In genomic region chrX:103791233-103791632, GRCh38 we compare ENCODE assay signal across 24 cellular contexts. TPM values are rescaled to one million over a fixed set of nuclear protein-coding genes. Genes with fewer than 3 reads are reported as not detected.
DNase-seq lines count a peak whose midpoint lies in the region; ATAC-seq and TF ChIP-seq lines count a peak whose summit lies in the region.
"Had no signal": no experiment of that assay in that cellular context is flagged by ENCODE, and none has a peak within 500 bp of the region (broad histone marks: within the 10 kb centered on the region; RNA-seq: fewer than 3 reads in every experiment).

No MANE protein-coding gene starts in this region.

- H3K4me1 Mint-ChIP-seq in endothelial cell (ENCODE audit: unreplicated experiment): peaks cover 19% of the 10 kb centered on the region
- H3K4me1 Mint-ChIP-seq: CD4-positive, CD25-positive, alpha-beta regulatory T cell; mesothelial cell of epicardium had no signal

- POLR2A ChIA-PET in HEK293 (lab: Yijun Ruan, JAX): interaction anchor here (0.7 to 1.2 kb wide), 2 partner anchors 14 to 105 kb away, joined by 4 to 7 read pairs; partner anchors contain the start of gene MORF4L2

- DNase-seq in NCI-H526 treated with DMSO at 0.1 percent for 48 hours (lab: John Stamatoyannopoulos, UW) (peak; percentile 29), endothelial cell (ENCODE audit: low spot score) (no peak), DMS153 (lab: John Stamatoyannopoulos, UW) (no peak), NCI-H1694 (lab: John Stamatoyannopoulos, UW) (no peak)
- no peak for DNase-seq in activated CD4-positive, CD25-positive, alpha-beta regulatory T cell (lab: John Stamatoyannopoulos, UW)
- DNase-seq: activated gamma-delta T cell; caudate nucleus; CD4-positive, CD25-positive, alpha-beta regulatory T cell; DMS79; erythroblast; foreskin melanocyte; KG1; NCI-H1048; OCI-M1; SHP77; stimulated activated CD4-positive, alpha-beta T cell treated with anti-CD3 and anti-CD28 coated beads, Interleukin-4, amount 100 ng/mL, for 4 hours had no signal

- H3K4me3 Mint-ChIP-seq in endothelial cell (ENCODE audit: unreplicated experiment): no peak overlapping the region
- H3K4me3 Mint-ChIP-seq: CD4-positive, CD25-positive, alpha-beta regulatory T cell; mesothelial cell of epicardium had no signal

- peaks cover 5% of the 10 kb centered on the region for H3K36me3 Mint-ChIP-seq in endothelial cell (ENCODE audit: low read depth, unreplicated experiment)
- H3K36me3 Mint-ChIP-seq: CD4-positive, CD25-positive, alpha-beta regulatory T cell; mesothelial cell of epicardium had no signal

- H3K4me3 ChIP-seq in ACC112 (ENCODE audit: low read depth, low read length): no peak overlapping the region
- H3K4me3 ChIP-seq in HEK293 (ENCODE audit: low read depth, low read length): no peak overlapping the region
- H3K4me3 ChIP-seq: smooth muscle cell had no signal

- H3K79me2 ChIP-seq in ACC112 (ENCODE audit: control insufficient read depth, insufficient read depth, low read length, unreplicated experiment): no peaks in the 10 kb centered on the region

- H3K27ac ChIP-seq in ACC112 (ENCODE audit: low read depth, low read length) (peak overlapping the region; percentile 80), HEK293 (ENCODE audit: extremely low read depth, low read depth, low read length) (no peak overlapping the region)

- CTCF ChIA-PET in HEK293 (lab: Yijun Ruan, JAX): interaction anchor here (0.6 to 1.2 kb wide), 4 partner anchors 100 to 1849 kb away, joined by 3 to 4 read pairs (median 3); no protein-coding TSS in a partner anchor

- H3K36me3 ChIP-seq in ACC112 (ENCODE audit: insufficient read depth, low read length) (no peaks in the 10 kb centered on the region), HEK293 (ENCODE audit: control insufficient read depth in 2 of 2, insufficient read depth in 1 of 2, low read length in 2 of 2) (no peaks in the 10 kb centered on the region)

- no peaks in the 10 kb centered on the region for H3K27me3 Mint-ChIP-seq in endothelial cell (ENCODE audit: unreplicated experiment)

- no peaks in the 10 kb centered on the region for H3K27me3 ChIP-seq in ACC112 (ENCODE audit: insufficient read depth, low read length)

- no peak overlapping the region for H2AFZ ChIP-seq in ACC112 (ENCODE audit: low read length, unreplicated experiment)

- H3K27ac Mint-ChIP-seq in endothelial cell (ENCODE audit: unreplicated experiment): peak overlapping the region; percentile 81
- H3K27ac Mint-ChIP-seq: CD4-positive, CD25-positive, alpha-beta regulatory T cell; mesothelial cell of epicardium had no signal

- H3K4me1 ChIP-seq in ACC112 (ENCODE audit: control insufficient read depth, insufficient read depth, low read length, unreplicated experiment): peaks cover 30% of the 10 kb centered on the region
- H3K4me1 ChIP-seq in HEK293 (ENCODE audit: control insufficient read depth, insufficient read depth, low read length): peaks cover 12% of the 10 kb centered on the region

- TF ChIP-seq CTCF in HEK293 (tag by site-specific recombination; IDR thresholded peaks at IDR 0.05) (no peak), endothelial cell (IDR thresholded peaks at IDR 0.05; ENCODE audit: unreplicated experiment) (no peak)

- H3K9me3 Mint-ChIP-seq in endothelial cell (ENCODE audit: unreplicated experiment): no peaks in the 10 kb centered on the region
- H3K9me3 Mint-ChIP-seq: CD4-positive, CD25-positive, alpha-beta regulatory T cell had no signal

- no peaks in the 10 kb centered on the region for H3K9me3 ChIP-seq in HEK293 (ENCODE audit: control insufficient read depth, insufficient read depth, low read depth, low read length)

- ATAC-seq in HG03439 (IDR thresholded peaks at IDR 0.05; ENCODE audit: unreplicated experiment): no peak

TF ChIP-seq in HEK293, 187 proteins besides CTCF, POLR2A, EP300 and RAD21:
- TF ChIP-seq ZFP41 (tag by site-specific recombination; IDR thresholded peaks at IDR 0.05; ENCODE audit: borderline replicate concordance): no peak
- no peak for TF ChIP-seq ZFP3 (tag by site-specific recombination; IDR thresholded peaks at IDR 0.05; ENCODE audit: low read depth)
- TF ChIP-seq FEZF1 (tag by site-specific recombination; IDR thresholded peaks at IDR 0.05): peak; percentile 83
- TF ChIP-seq ZXDB (tag by site-specific recombination; IDR thresholded peaks at IDR 0.05): peak; percentile 42
- TF ChIP-seq ZNF626 (tag by site-specific recombination; IDR thresholded peaks at IDR 0.05): no peak
- TF ChIP-seq HOXD13 (CRISPR knock-in tag; IDR thresholded peaks at IDR 0.05; ENCODE audit: borderline replicate concordance): no peak
- no peak for TF ChIP-seq ZNF558 (tag by site-specific recombination; IDR thresholded peaks at IDR 0.05)
- TF ChIP-seq ZSCAN4 (tag by site-specific recombination; IDR thresholded peaks at IDR 0.05): no peak
- no peak for TF ChIP-seq ZNF214 (tag by site-specific recombination; IDR thresholded peaks at IDR 0.05; ENCODE audit: borderline replicate concordance)
- TF ChIP-seq ZNF10 (tag by site-specific recombination; IDR thresholded peaks at IDR 0.05): peak; percentile 89
- TF ChIP-seq, protein P1, sequence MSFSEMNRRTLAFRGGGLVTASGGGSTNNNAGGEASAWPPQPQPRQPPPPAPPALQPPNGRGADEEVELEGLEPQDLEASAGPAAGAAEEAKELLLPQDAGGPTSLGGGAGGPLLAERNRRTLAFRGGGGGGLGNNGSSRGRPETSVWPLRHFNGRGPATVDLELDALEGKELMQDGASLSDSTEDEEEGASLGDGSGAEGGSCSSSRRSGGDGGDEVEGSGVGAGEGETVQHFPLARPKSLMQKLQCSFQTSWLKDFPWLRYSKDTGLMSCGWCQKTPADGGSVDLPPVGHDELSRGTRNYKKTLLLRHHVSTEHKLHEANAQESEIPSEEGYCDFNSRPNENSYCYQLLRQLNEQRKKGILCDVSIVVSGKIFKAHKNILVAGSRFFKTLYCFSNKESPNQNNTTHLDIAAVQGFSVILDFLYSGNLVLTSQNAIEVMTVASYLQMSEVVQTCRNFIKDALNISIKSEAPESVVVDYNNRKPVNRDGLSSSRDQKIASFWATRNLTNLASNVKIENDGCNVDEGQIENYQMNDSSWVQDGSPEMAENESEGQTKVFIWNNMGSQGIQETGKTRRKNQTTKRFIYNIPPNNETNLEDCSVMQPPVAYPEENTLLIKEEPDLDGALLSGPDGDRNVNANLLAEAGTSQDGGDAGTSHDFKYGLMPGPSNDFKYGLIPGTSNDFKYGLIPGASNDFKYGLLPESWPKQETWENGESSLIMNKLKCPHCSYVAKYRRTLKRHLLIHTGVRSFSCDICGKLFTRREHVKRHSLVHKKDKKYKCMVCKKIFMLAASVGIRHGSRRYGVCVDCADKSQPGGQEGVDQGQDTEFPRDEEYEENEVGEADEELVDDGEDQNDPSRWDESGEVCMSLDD (tag by site-specific recombination; IDR thresholded peaks at IDR 0.05): no peak
- no peak for TF ChIP-seq ZNF645 (tag by site-specific recombination; IDR thresholded peaks at IDR 0.05)
- peak; percentile 41; the same call in 1 of the 2 replicates for TF ChIP-seq OSR2 (tag by site-specific recombination; IDR thresholded peaks at IDR 0.05)
- TF ChIP-seq GFI1B (tag by site-specific recombination; IDR thresholded peaks at IDR 0.05): no peak
- TF ChIP-seq RBAK (tag by site-specific recombination; IDR thresholded peaks at IDR 0.05): no peak
- 0 out of 2 replicates have a peak, but pooled peaks have one; percentile 46 for TF ChIP-seq MYNN (tag by site-specific recombination; IDR thresholded peaks at IDR 0.05; ENCODE audit: borderline replicate concordance)
- no peak for TF ChIP-seq ZNF146 (tag by site-specific recombination; IDR thresholded peaks at IDR 0.05)
- no peak for TF ChIP-seq ZSCAN18 (tag by site-specific recombination; IDR thresholded peaks at IDR 0.05)
- no peak for TF ChIP-seq MEIS1 (CRISPR knock-in tag; IDR thresholded peaks at IDR 0.05; ENCODE audit: borderline replicate concordance)
- no peak for TF ChIP-seq BCL11A (tag by site-specific recombination; IDR thresholded peaks at IDR 0.05; ENCODE audit: low read depth)

RNA-seq across cellular contexts. Expression of gene PLP1, which starts 14.6 kb away (rescaled TPM):
- 9.6 TPM for total RNA-seq in endothelial cell (ENCODE audit: unreplicated experiment)
- total RNA-seq: CD4-positive, CD25-positive, alpha-beta regulatory T cell; NCI-H460; pulmonary artery endothelial cell; smooth muscle cell; T-helper 1 cell treated with Interleukin-12 subunit alpha and Interleukin-12 subunit beta and Interleukin-4 antibody, amounts not matched to agents 30 ng/mL and 1 ng/mL, for 36 hours had no signal

RNA-seq across cellular contexts. Expression of gene RAB9B, which starts 40.8 kb away (rescaled TPM):
- 2.3 TPM for total RNA-seq in endothelial cell (ENCODE audit: unreplicated experiment)
